Comparison of ENCODE assay signal across 1 cellular context in genomic region chr5:1644810-1645571, GRCh38.
TF ChIP-seq lines count a peak whose summit lies in the region.

No MANE protein-coding gene starts in this region.

TF ChIP-seq in IMR-90, 13 proteins besides CTCF, POLR2A, EP300 and RAD21:
- peak; percentile 73 for TF ChIP-seq SMC3 (IDR thresholded peaks at IDR 0.05; ENCODE audit: low read depth, low read length)
- no peak for TF ChIP-seq MAFK (IDR thresholded peaks at IDR 0.05; ENCODE audit: low read depth, low read length)
- no peak for TF ChIP-seq ELK1 (IDR thresholded peaks at IDR 0.05; ENCODE audit: borderline replicate concordance, low read depth, low read length)
- TF ChIP-seq NFE2L2 (IDR thresholded peaks at IDR 0.05; ENCODE audit: low read depth, low read length): no peak
- no peak for TF ChIP-seq RCOR1 (IDR thresholded peaks at IDR 0.05; ENCODE audit: insufficient replicate concordance, low read length)
- TF ChIP-seq MAZ (IDR thresholded peaks at IDR 0.05; ENCODE audit: borderline replicate concordance, low read depth, low read length): peak; percentile 64; the same call in 1 of the 2 replicates
- TF ChIP-seq FOS (IDR thresholded peaks at IDR 0.05; ENCODE audit: low read depth, low read length): no peak
